In genomic region chr1:166840309-166841302, GRCh38 we compare ENCODE assay signal across 8 cellular contexts. TPM values are rescaled to one million over a fixed set of nuclear protein-coding genes. Genes with fewer than 3 reads are reported as not detected.
DNase-seq lines count a peak whose midpoint lies in the region; TF ChIP-seq lines count a peak whose summit lies in the region.

No MANE protein-coding gene starts in this region.

- no peak for TF ChIP-seq CTCF in nephron (IDR thresholded peaks at IDR 0.05; ENCODE audit: unreplicated experiment in 3 of 3)

- peaks cover 54% of the 10 kb centered on the region for H3K4me1 Mint-ChIP-seq in nephron

- H3K36me3 ChIP-seq in SJCRH30: peaks cover 26% of the 10 kb centered on the region

- peak overlapping the region; percentile 61 for H3K4me3 ChIP-seq in GM08714 (ENCODE audit: low read length)
- peak overlapping the region; percentile 63 for H3K4me3 ChIP-seq in SJCRH30

- peaks cover 4% of the 10 kb centered on the region for H3K27me3 Mint-ChIP-seq in nephron (ENCODE audit: low read depth)

- no peaks in the 10 kb centered on the region for H3K9me3 ChIP-seq in SJCRH30 (replicated peaks)

- no peaks in the 10 kb centered on the region for H3K9me3 Mint-ChIP-seq in nephron

- H3K4me3 Mint-ChIP-seq in nephron: peak overlapping the region; percentile 83 to 90 (median 88)

- H3K27ac Mint-ChIP-seq in nephron: peak overlapping the region; percentile 40 to 90 (median 89)

- H3K27me3 ChIP-seq in SJCRH30: no peaks in the 10 kb centered on the region

- H3K4me1 ChIP-seq in SJCRH30: peaks cover 4% of the 10 kb centered on the region; the same call in 1 of the 2 replicates

- H3K27ac ChIP-seq in SJCRH30 (no peak overlapping the region), epithelial cell of prostate (peak overlapping the region; percentile 76)

- DNase-seq in SJCRH30 (no peak), epithelial cell of prostate (ENCODE audit: low read depth, low spot score) (no peak), SKM-1 (lab: John Stamatoyannopoulos, UW; ENCODE audit: unreplicated experiment) (no peak), 8988T (no peak), NCI-H1048 (lab: John Stamatoyannopoulos, UW) (no peak), COLO829 (ENCODE audit: low spot score) (no peak)

- peaks cover 40% of the 10 kb centered on the region for H3K36me3 Mint-ChIP-seq in nephron (ENCODE audit: low read depth)

RNA-seq across cellular contexts. Expression of gene POGK, which starts 1.3 kb away (rescaled TPM):
- 27.1 and 27.2 TPM in 2 replicates for total RNA-seq in SJCRH30 (2014; rRNA removed; shearing (Covaris generic))

RNA-seq across cellular contexts. Expression of gene TADA1, which starts 35.5 kb away (rescaled TPM):
- total RNA-seq in SJCRH30 (2014; rRNA removed; shearing (Covaris generic)): 14.1 and 15.9 TPM in 2 replicates
